ENCODE assay signal across 19 cellular contexts in the genomic region with DNA sequence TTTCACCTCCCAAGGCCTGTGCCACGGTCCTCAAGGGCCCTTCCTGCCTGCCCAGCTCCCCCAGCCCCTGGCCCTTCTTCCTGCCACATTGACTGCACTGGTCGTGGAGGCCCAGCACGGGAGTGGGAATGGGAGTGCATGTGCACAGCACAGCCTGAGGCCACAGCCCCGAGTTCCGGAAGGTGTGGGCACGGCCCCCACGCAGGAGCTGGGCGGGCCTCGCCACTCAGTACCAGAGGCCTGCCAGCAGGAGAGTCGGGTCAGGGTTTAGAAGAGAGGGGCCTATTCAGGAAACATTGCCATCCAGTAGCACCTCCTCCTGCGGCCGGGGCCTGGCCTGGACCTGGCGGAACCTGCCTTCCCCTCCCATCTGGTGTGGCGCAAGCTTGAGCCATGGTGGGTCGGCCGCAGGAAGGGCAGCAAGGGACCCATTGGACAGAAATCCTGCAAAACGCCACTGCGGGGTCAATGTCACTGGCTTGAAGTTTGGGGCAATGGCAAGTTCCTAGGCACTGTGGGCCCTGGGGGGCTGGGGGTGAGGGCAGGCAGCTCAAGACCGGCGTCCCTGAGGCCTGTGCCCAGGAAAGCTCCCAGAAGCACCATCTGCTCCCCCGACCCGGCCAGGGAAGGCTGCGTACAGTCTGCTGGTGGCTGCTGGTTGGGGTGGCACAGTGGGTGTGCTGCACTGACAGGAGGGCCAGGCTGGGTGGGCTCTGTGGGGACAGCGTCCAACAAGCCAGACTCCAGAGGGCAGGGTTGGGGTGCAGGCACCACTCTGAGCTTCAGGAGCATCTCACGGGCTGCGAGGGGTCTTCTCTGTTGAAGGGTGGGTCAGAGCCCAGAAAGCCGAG. TPM values are rescaled to one million over a fixed set of nuclear protein-coding genes. Genes with fewer than 3 reads are reported as not detected.
A peak's percentile ranks its signal among the peaks of the same experiment; 100 is the strongest.
DNase-seq lines count a peak whose midpoint lies in the region; ATAC-seq lines count a peak whose summit lies in the region.
"Had no signal": no experiment of that assay in that cellular context is flagged by ENCODE, and none has a peak within 500 bp of the region (broad histone marks: within the 10 kb centered on the region; RNA-seq: fewer than 3 reads in every experiment).

No MANE protein-coding gene starts in this region.

- H2BK15ac ChIP-seq in mesendoderm (replicated peaks; ENCODE audit: low read depth), result no peak overlapping the region

- peaks cover 18% of the 10 kb centered on the region for H3K4me1 Mint-ChIP-seq in stimulated activated naive CD8-positive, alpha-beta T cell treated with anti-CD3 and anti-CD28 coated beads, Interleukin-15, amount 100 ng/mL, for 72 hours
- H3K4me1 Mint-ChIP-seq in activated T-helper 1 cell treated with anti-CD3 and anti-CD28 coated beads, Interleukin-12 subunit alpha, Interleukin-12 subunit beta, Interleukin-2, Interleukin-4 antibody, amounts not matched to agents 30 ng/mL and 10 ng/mL and 1 ng/mL, durations not matched to agents 14 hours and 24 hours and 36 hours (ENCODE audit: low read depth), result no peaks in the 10 kb centered on the region

- no peak overlapping the region for H4K8ac ChIP-seq in mesendoderm (ENCODE audit: low read depth, low read length)

- H3K18ac ChIP-seq in mesendoderm (ENCODE audit: low read length), result no peak overlapping the region

- no peak overlapping the region for H3K9ac ChIP-seq in mesendoderm (ENCODE audit: low read length)
- H3K9ac ChIP-seq: KMS-11 had no signal

- no peaks in the 10 kb centered on the region for H3K9me3 Mint-ChIP-seq in stimulated activated naive CD8-positive, alpha-beta T cell treated with anti-CD3 and anti-CD28 coated beads, Interleukin-15, amount 100 ng/mL, for 72 hours
- no peaks in the 10 kb centered on the region for H3K9me3 Mint-ChIP-seq in activated T-helper 1 cell treated with anti-CD3 and anti-CD28 coated beads, Interleukin-12 subunit alpha, Interleukin-12 subunit beta, Interleukin-2, Interleukin-4 antibody, amounts not matched to agents 30 ng/mL and 10 ng/mL and 1 ng/mL, durations not matched to agents 14 hours and 24 hours and 36 hours
- H3K9me3 Mint-ChIP-seq: neural crest cell had no signal

- no peak overlapping the region for H3K4me2 ChIP-seq in mesendoderm (ENCODE audit: low read length)
- H3K4me2 ChIP-seq: KMS-11 had no signal

- no peak for DNase-seq in stimulated activated naive CD8-positive, alpha-beta T cell treated with anti-CD3 and anti-CD28 coated beads, Interleukin-15, amount 100 ng/mL, for 72 hours
- no peak for DNase-seq in stimulated activated naive CD8-positive, alpha-beta T cell treated with anti-CD3 and anti-CD28 coated beads, Interleukin-15, Interleukin-2, amounts not matched to agents 100 U/mL and 50 U/mL, for 24 hours
- DNase-seq in activated T-helper 1 cell treated with anti-CD3 and anti-CD28 coated beads, Interleukin-12 subunit alpha, Interleukin-12 subunit beta, Interleukin-2, Interleukin-4 antibody, amounts not matched to agents 30 ng/mL and 10 ng/mL and 1 ng/mL, durations not matched to agents 14 hours and 24 hours and 36 hours (ENCODE audit: low spot score), result no peak
- DNase-seq in mesendoderm, result no peak
- DNase-seq in GM19238 (ENCODE audit: insufficient read length, low spot score), result no peak
- no peak for DNase-seq in EL
- DNase-seq: activated CD8-positive, alpha-beta memory T cell treated with anti-CD3 and anti-CD28 coated beads for 24 hours; Calu3; GDM1; NCI-H1417 treated with DMSO at 0.1 percent for 48 hours; NCI-H774; PC-3; retina had no signal

- no peak overlapping the region for H3K27ac Mint-ChIP-seq in stimulated activated naive CD8-positive, alpha-beta T cell treated with anti-CD3 and anti-CD28 coated beads, Interleukin-15, amount 100 ng/mL, for 72 hours
- H3K27ac Mint-ChIP-seq in activated T-helper 1 cell treated with anti-CD3 and anti-CD28 coated beads, Interleukin-12 subunit alpha, Interleukin-12 subunit beta, Interleukin-2, Interleukin-4 antibody, amounts not matched to agents 30 ng/mL and 10 ng/mL and 1 ng/mL, durations not matched to agents 14 hours and 24 hours and 36 hours, result no peak overlapping the region

- H3K79me2 ChIP-seq in mesendoderm (ENCODE audit: control insufficient read depth, insufficient read depth, low read length), result no peaks in the 10 kb centered on the region

- H3K4me3 Mint-ChIP-seq in stimulated activated naive CD8-positive, alpha-beta T cell treated with anti-CD3 and anti-CD28 coated beads, Interleukin-15, amount 100 ng/mL, for 72 hours, result peak overlapping the region; percentile 8 to 12
- peak overlapping the region; percentile 49 for H3K4me3 Mint-ChIP-seq in activated T-helper 1 cell treated with anti-CD3 and anti-CD28 coated beads, Interleukin-12 subunit alpha, Interleukin-12 subunit beta, Interleukin-2, Interleukin-4 antibody, amounts not matched to agents 30 ng/mL and 10 ng/mL and 1 ng/mL, durations not matched to agents 14 hours and 24 hours and 36 hours
- H3K4me3 Mint-ChIP-seq: neural crest cell had no signal

- H3K23ac ChIP-seq in mesendoderm (ENCODE audit: low read length), result no peak overlapping the region

- no peaks in the 10 kb centered on the region for H3K27me3 Mint-ChIP-seq in stimulated activated naive CD8-positive, alpha-beta T cell treated with anti-CD3 and anti-CD28 coated beads, Interleukin-15, amount 100 ng/mL, for 72 hours
- peaks cover 2% of the 10 kb centered on the region for H3K27me3 Mint-ChIP-seq in activated T-helper 1 cell treated with anti-CD3 and anti-CD28 coated beads, Interleukin-12 subunit alpha, Interleukin-12 subunit beta, Interleukin-2, Interleukin-4 antibody, amounts not matched to agents 30 ng/mL and 10 ng/mL and 1 ng/mL, durations not matched to agents 14 hours and 24 hours and 36 hours (ENCODE audit: insufficient read depth)

- WGBS in mesendoderm (ENCODE audit: extremely low coverage, insufficient coverage, low lambda C conversion rate), result no CpG with 5 or more reads among the region's 27 CpGs

- H3K4ac ChIP-seq in mesendoderm (ENCODE audit: low read depth, low read length), result no peak overlapping the region

- ATAC-seq in stimulated activated naive CD8-positive, alpha-beta T cell treated with anti-CD3 and anti-CD28 coated beads, Interleukin-15, amount 100 ng/mL, for 72 hours, result no peak
- no peak for ATAC-seq in stimulated activated naive CD8-positive, alpha-beta T cell treated with anti-CD3 and anti-CD28 coated beads, Interleukin-15, Interleukin-2, amounts not matched to agents 100 U/mL and 50 U/mL, for 24 hours
- no peak for ATAC-seq in GM21786 (IDR thresholded peaks at IDR 0.05; ENCODE audit: unreplicated experiment)
- ATAC-seq: PC-3 had no signal

- intact Hi-C loops in activated T-helper 1 cell treated with anti-CD3 and anti-CD28 coated beads, Interleukin-12 subunit alpha, Interleukin-12 subunit beta, Interleukin-2, Interleukin-4 antibody, amounts not matched to agents 30 ng/mL and 10 ng/mL and 1 ng/mL, durations not matched to agents 14 hours and 24 hours and 36 hours (cut with micrococcal nuclease), result no loop called here

- H3K27me3 ChIP-seq in mesendoderm (ENCODE audit: insufficient read depth, low read length, poor library complexity), result no peaks in the 10 kb centered on the region
- H3K27me3 ChIP-seq: adrenal gland, esophagus muscularis mucosa had no signal

- H3K4me1 ChIP-seq in mesendoderm (ENCODE audit: control insufficient read depth, low read depth, low read length), result peaks cover 7% of the 10 kb centered on the region

- no peak overlapping the region for H3K27ac ChIP-seq in mesendoderm (ENCODE audit: low read depth, low read length)
- H3K27ac ChIP-seq: KMS-11, SK-N-MC had no signal

- H3K79me1 ChIP-seq in mesendoderm (ENCODE audit: low read length), result no peaks in the 10 kb centered on the region

- H2BK5ac ChIP-seq in mesendoderm (ENCODE audit: low read length), result no peak overlapping the region

- no peaks in the 10 kb centered on the region for H3K36me3 Mint-ChIP-seq in activated T-helper 1 cell treated with anti-CD3 and anti-CD28 coated beads, Interleukin-12 subunit alpha, Interleukin-12 subunit beta, Interleukin-2, Interleukin-4 antibody, amounts not matched to agents 30 ng/mL and 10 ng/mL and 1 ng/mL, durations not matched to agents 14 hours and 24 hours and 36 hours (ENCODE audit: low read depth)

- no peak overlapping the region for H3K4me3 ChIP-seq in mesendoderm (ENCODE audit: low read length)
- H3K4me3 ChIP-seq: adrenal gland had no signal

- H4K5ac ChIP-seq in mesendoderm (ENCODE audit: low read length), result no peak overlapping the region

- peak overlapping the region; percentile 43 for H2AK5ac ChIP-seq in mesendoderm (ENCODE audit: low read length)

- no peaks in the 10 kb centered on the region for H3K36me3 ChIP-seq in mesendoderm (ENCODE audit: control insufficient read depth, insufficient read depth, low read length)
- H3K36me3 ChIP-seq: adrenal gland, esophagus muscularis mucosa had no signal

- no peak overlapping the region for H2BK120ac ChIP-seq in mesendoderm (ENCODE audit: low read depth, low read length)

- no peak overlapping the region for H3K56ac ChIP-seq in mesendoderm (ENCODE audit: low read length)

RNA-seq across cellular contexts. Expression of a gene that starts 1.8 kb away (rescaled TPM):
- total RNA-seq in activated T-helper 1 cell treated with anti-CD3 and anti-CD28 coated beads, Interleukin-12 subunit alpha, Interleukin-12 subunit beta, Interleukin-2, Interleukin-4 antibody, amounts not matched to agents 30 ng/mL and 10 ng/mL and 1 ng/mL, durations not matched to agents 14 hours and 24 hours and 36 hours, result 0.99 and 1.5 TPM in 2 replicates
- 9.0 TPM for polyA plus RNA-seq in mesendoderm (2013, experiment 1 of 2)
- 8.8 TPM for polyA plus RNA-seq in mesendoderm (2013, experiment 2 of 2)

RNA-seq across cellular contexts. Expression of a gene that starts 5.8 kb away (rescaled TPM):
- total RNA-seq in activated T-helper 1 cell treated with anti-CD3 and anti-CD28 coated beads, Interleukin-12 subunit alpha, Interleukin-12 subunit beta, Interleukin-2, Interleukin-4 antibody, amounts not matched to agents 30 ng/mL and 10 ng/mL and 1 ng/mL, durations not matched to agents 14 hours and 24 hours and 36 hours, result 0.36 and 0.51 TPM in 2 replicates
- 0.27 TPM for polyA plus RNA-seq in mesendoderm (2013, experiment 1 of 2)
- 0.22 TPM for polyA plus RNA-seq in mesendoderm (2013, experiment 2 of 2)
- total RNA-seq: esophagus muscularis mucosa had no signal

RNA-seq across cellular contexts. Expression of a gene that starts 29.9 kb away (rescaled TPM):
- 382 and 398 TPM in 2 replicates for total RNA-seq in activated T-helper 1 cell treated with anti-CD3 and anti-CD28 coated beads, Interleukin-12 subunit alpha, Interleukin-12 subunit beta, Interleukin-2, Interleukin-4 antibody, amounts not matched to agents 30 ng/mL and 10 ng/mL and 1 ng/mL, durations not matched to agents 14 hours and 24 hours and 36 hours
- polyA plus RNA-seq in mesendoderm (2013, experiment 1 of 2), result 227 TPM
- polyA plus RNA-seq in mesendoderm (2013, experiment 2 of 2), result 228 TPM
